ENCODE assay signal across 1 cellular context in the genomic region with DNA sequence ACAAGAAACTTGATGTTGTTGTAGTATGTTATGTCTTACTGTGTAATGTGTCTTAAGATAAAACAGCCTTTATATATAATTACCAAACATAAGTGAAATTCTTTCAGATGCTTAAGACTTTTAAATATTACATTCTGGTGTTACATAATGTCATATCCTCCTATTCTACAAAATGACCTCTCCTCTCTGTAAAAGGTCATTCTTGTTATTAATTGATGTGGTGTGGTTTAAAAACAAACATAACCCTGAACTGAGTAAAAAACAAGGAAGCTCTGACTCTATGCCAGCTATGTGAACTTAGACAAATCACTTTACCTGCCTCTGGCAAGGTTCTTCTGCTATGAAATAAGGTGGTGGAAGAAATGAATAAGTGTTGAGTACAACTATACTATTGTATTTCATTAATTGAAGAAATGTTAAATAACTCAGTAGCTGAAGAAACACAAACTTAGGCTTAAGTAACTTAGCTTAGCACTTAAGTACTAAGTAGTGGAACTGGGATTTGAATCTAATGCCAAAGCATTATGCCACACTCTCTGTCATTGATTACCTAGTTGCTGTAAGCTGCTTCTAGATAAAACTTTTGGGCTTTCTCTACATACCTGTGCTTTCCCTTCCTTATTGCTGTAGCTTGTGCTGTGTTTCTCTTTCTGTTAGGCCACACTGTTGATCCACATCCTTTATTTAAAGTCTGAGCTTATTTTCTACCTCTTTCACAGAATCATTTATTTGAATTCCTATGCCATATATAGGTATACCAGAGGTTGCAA.
A peak's percentile ranks its signal among the peaks of the same experiment; 100 is the strongest.
TF ChIP-seq lines count a peak whose summit lies in the region.

No MANE protein-coding gene starts in this region.

TF ChIP-seq in HepG2, 621 proteins besides CTCF, POLR2A, EP300 and RAD21 (continued from another document):
- TF ChIP-seq SAP130 (CRISPR knock-in tag; IDR thresholded peaks at IDR 0.05; ENCODE audit: low read depth) (peak; percentile 32; the same call in 1 of the 2 replicates), MLX (CRISPR knock-in tag; IDR thresholded peaks at IDR 0.05) (no peak), SOX5 (CRISPR knock-in tag; IDR thresholded peaks at IDR 0.05; ENCODE audit: borderline replicate concordance) (peak; percentile 72), STAT6 (CRISPR knock-in tag; IDR thresholded peaks at IDR 0.05; ENCODE audit: borderline replicate concordance) (no peak)
